21 cellular contexts compared by ENCODE assay signal in genomic region chr14:30603402-30603801, GRCh38.
"Had no signal": no experiment of that assay in that cellular context is flagged by ENCODE, and none has a peak within 500 bp of the region (broad histone marks: within the 10 kb centered on the region; RNA-seq: fewer than 3 reads in every experiment).

No MANE protein-coding gene starts in this region.

- H3K4me1 ChIP-seq: esophagus muscularis mucosa, lower lobe of right lung, neural progenitor cell, right atrium auricular region, upper lobe of left lung had no signal

- H2AFZ ChIP-seq: neural progenitor cell had no signal

- H3K9me3 ChIP-seq: esophagus muscularis mucosa, lower lobe of right lung, right atrium auricular region, upper lobe of left lung had no signal

- H3K4me2 ChIP-seq: neural progenitor cell had no signal

- ATAC-seq: activated CD8-positive, alpha-beta memory T cell treated with anti-CD3 and anti-CD28 coated beads, Interleukin-2, amount 10 ng/mL, durations not matched to agents 7 days and 5 days; activated CD8-positive, alpha-beta T cell treated with anti-CD3 and anti-CD28 coated beads, Interleukin-2, amount 10 ng/mL, durations not matched to agents 7 days and 5 days; activated naive CD4-positive, alpha-beta T cell treated with anti-CD3 and anti-CD28 coated beads, Interleukin-2, amount 50 U/mL, for 72 hours; left lobe of liver; lower lobe of right lung; natural killer cell; WTC11 had no signal

- H3K4me3 ChIP-seq: esophagus muscularis mucosa, lower lobe of right lung, neural progenitor cell, right atrium auricular region, upper lobe of left lung had no signal

- DNase-seq: activated CD4-positive, alpha-beta T cell treated with anti-CD3 and anti-CD28 coated beads for 1 hour; activated CD4-positive, alpha-beta T cell treated with anti-CD3 and anti-CD28 coated beads, Interleukin-2, amount 10 ng/mL, durations not matched to agents 7 days and 5 days; activated CD8-positive, alpha-beta memory T cell treated with anti-CD3 and anti-CD28 coated beads, Interleukin-2, amount 10 ng/mL, durations not matched to agents 7 days and 5 days; activated CD8-positive, alpha-beta T cell treated with anti-CD3 and anti-CD28 coated beads, Interleukin-2, amount 10 ng/mL, durations not matched to agents 7 days and 5 days; activated T-cell treated with anti-CD3 and anti-CD28 coated beads, Interleukin-2, amount 50 U/mL, for 48 hours; endodermal cell; foreskin melanocyte; kidney glomerular epithelial cell; lower lobe of right lung; mesendoderm; natural killer cell; stimulated activated CD4-positive, alpha-beta T cell treated with anti-CD3 and anti-CD28 coated beads, Interleukin-2, amount 100 ng/mL, for 48 hours; substantia nigra; T-helper 9 cell; upper lobe of left lung had no signal

- H3K27me3 ChIP-seq: esophagus muscularis mucosa, neural progenitor cell, right atrium auricular region, upper lobe of left lung had no signal

- H3K27ac ChIP-seq: esophagus muscularis mucosa, lower lobe of right lung, neural progenitor cell, right atrium auricular region, upper lobe of left lung had no signal

- H3K9ac ChIP-seq: neural progenitor cell had no signal
